Comparison of ENCODE assay signal across 8 cellular contexts in genomic region chr16:4272114-4272954, GRCh38. TPM values are rescaled to one million over a fixed set of nuclear protein-coding genes. Genes with fewer than 3 reads are reported as not detected.
DNase-seq lines count a peak whose midpoint lies in the region; ATAC-seq and TF ChIP-seq lines count a peak whose summit lies in the region.

No MANE protein-coding gene starts in this region.

- H3K36me3 ChIP-seq in Caco-2 (ENCODE audit: control insufficient read depth, insufficient read depth, low read length) (no peaks in the 10 kb centered on the region), KMS-11 (ENCODE audit: insufficient read depth) (no peaks in the 10 kb centered on the region), esophagus squamous epithelium (no peaks in the 10 kb centered on the region), mucosa of stomach (ENCODE audit: control insufficient read depth, insufficient read depth, low read length) (no peaks in the 10 kb centered on the region)

- CTCF ChIA-PET in Caco-2 (lab: Charles Lee) = interaction anchor here (0.6 to 2.7 kb wide), 6 partner anchors 19 to 397 kb away, joined by 3 to 26 read pairs (median 4); no protein-coding TSS in a partner anchor

- no peaks in the 10 kb centered on the region for H3K27me3 Mint-ChIP-seq in Caco-2 (ENCODE audit: insufficient read depth, unreplicated experiment)

- TF ChIP-seq CTCF in Caco-2 (IDR thresholded peaks at IDR 0.05; ENCODE audit: insufficient read depth in 1 of 2, low read depth in 1 of 2, low read length in 1 of 2, severe bottlenecking in 1 of 2, unreplicated experiment in 1 of 2) (no peak), KMS-11 (conservative IDR thresholded peaks at IDR 0.05; ENCODE audit: low read depth, low read length) (no peak), WI38 (IDR thresholded peaks at IDR 0.05; ENCODE audit: low read depth, low read length) (no peak), esophagus squamous epithelium (IDR thresholded peaks at IDR 0.05) (no peak)

- no peaks in the 10 kb centered on the region for H3K9me3 Mint-ChIP-seq in Caco-2 (ENCODE audit: unreplicated experiment)

- H3K79me2 ChIP-seq in KMS-11 (ENCODE audit: insufficient read depth, low read depth) = peaks cover 43% of the 10 kb centered on the region

- BruUV-seq in Caco-2 (replicated peaks; lab: Mats Ljungman, UMichigan) = no TSS peak

- peak overlapping the region; percentile 62 for H3K4me2 ChIP-seq in KMS-11

- POLR2A ChIA-PET in Caco-2 (lab: Charles Lee) = interaction anchor here (0.6 to 4.0 kb wide), 13 partner anchors 19 to 617 kb away, joined by 3 to 51 read pairs (median 6); partner anchors contain the start of gene GLIS2

- intact Hi-C loops in Caco-2 (cut with micrococcal nuclease; ENCODE audit: unreplicated experiment) (loop anchor here (2.0 to 5.0 kb wide), 3 partner anchors 34 to 130 kb away; no protein-coding TSS in a partner anchor), esophagus squamous epithelium (cut with DNase I) (no loop called here)

- no peaks in the 10 kb centered on the region; the same call in 1 of the 2 replicates for H4K20me1 ChIP-seq in KMS-11 (ENCODE audit: insufficient read depth)

- H3K9me3 ChIP-seq in Caco-2 (no peaks in the 10 kb centered on the region), esophagus squamous epithelium (no peaks in the 10 kb centered on the region), mucosa of stomach (ENCODE audit: control insufficient read depth, low read length) (no peaks in the 10 kb centered on the region)

- DNase-seq in Caco-2 (peak in 1 of 2 experiments; percentile 62), esophagus squamous epithelium (lab: John Stamatoyannopoulos, UW) (no peak), ureter (ENCODE audit: low spot score) (peak; percentile 75)

- peaks cover 32% of the 10 kb centered on the region for H3K36me3 Mint-ChIP-seq in Caco-2 (ENCODE audit: insufficient read depth, unreplicated experiment)

- H3K4me3 ChIP-seq in Caco-2 (ENCODE audit: low read depth, low read length) (peak overlapping the region; percentile 72), KMS-11 (IDR thresholded peaks at IDR 0.05; ENCODE audit: insufficient read depth, low read depth, low read length) (no peak overlapping the region), WI38 (ENCODE audit: low read depth, low read length) (peak overlapping the region; percentile 65), esophagus squamous epithelium (peak overlapping the region; percentile 86 to 99 (median 92)), mucosa of stomach (ENCODE audit: low read length) (peak overlapping the region; percentile 84)

- H3K4me3 Mint-ChIP-seq in Caco-2 (ENCODE audit: unreplicated experiment) = peak overlapping the region; percentile 88

- H3K27ac Mint-ChIP-seq in Caco-2 (ENCODE audit: unreplicated experiment) = peak overlapping the region; percentile 90

- peaks cover 6% of the 10 kb centered on the region for H3K4me1 ChIP-seq in Caco-2
- peaks cover 31% of the 10 kb centered on the region for H3K4me1 ChIP-seq in KMS-11 (ENCODE audit: low read depth, poor library complexity, severe bottlenecking)
- peaks cover 8 to 33% (median 11%) of the 10 kb centered on the region in 3 donors for H3K4me1 ChIP-seq in esophagus squamous epithelium
- H3K4me1 ChIP-seq in mucosa of stomach (ENCODE audit: control insufficient read depth, insufficient read depth, low read length) = peaks cover 11% of the 10 kb centered on the region

- H3K27ac ChIP-seq in KMS-11 = peak overlapping the region; percentile 98
- H3K27ac ChIP-seq in esophagus squamous epithelium = peak overlapping the region; percentile 85 to 96 (median 90)

- H3K4me1 Mint-ChIP-seq in Caco-2 (ENCODE audit: low read depth, unreplicated experiment) = no peaks in the 10 kb centered on the region

- peak overlapping the region; percentile 98 for H3K9ac ChIP-seq in KMS-11
- H3K9ac ChIP-seq in mucosa of stomach (ENCODE audit: low read length) = peak overlapping the region; percentile 53

- H3K27me3 ChIP-seq in Caco-2 (replicated peaks; ENCODE audit: control insufficient read depth, insufficient read depth, low read length) = no peaks in the 10 kb centered on the region
- no peaks in the 10 kb centered on the region for H3K27me3 ChIP-seq in KMS-11 (ENCODE audit: insufficient read depth, low read depth)
- H3K27me3 ChIP-seq in esophagus squamous epithelium = no peaks in the 10 kb centered on the region
- H3K27me3 ChIP-seq in mucosa of stomach (ENCODE audit: control insufficient read depth, insufficient read depth, low read length) = no peaks in the 10 kb centered on the region

- TF ChIP-seq POLR2A in esophagus squamous epithelium (IDR thresholded peaks at IDR 0.05) = no peak

- 0% methylated on average over 2 to 27 of the region's 79 CpGs for WGBS in esophagus squamous epithelium, 2 donors

- peak overlapping the region; percentile 36; the same call in 1 of the 2 replicates for H2AFZ ChIP-seq in KMS-11 (ENCODE audit: low read depth)

- peak; percentile 16 for ATAC-seq in GM19351 (IDR thresholded peaks at IDR 0.05; ENCODE audit: unreplicated experiment)
- no peak for ATAC-seq in GM21576 (IDR thresholded peaks at IDR 0.05; ENCODE audit: unreplicated experiment)

RNA-seq across cellular contexts. Expression of gene TFAP4, which starts 0.5 kb away (rescaled TPM):
- 22.6 and 24.6 TPM in 2 replicates for total RNA-seq in Caco-2 (2022)
- 1 to 10 TPM; 5.8 to 9.8 (median 9.3) TPM for total RNA-seq in esophagus squamous epithelium
- 18.1 TPM for total RNA-seq in ureter

RNA-seq across cellular contexts. Expression of gene SRL, which starts 30.5 kb away (rescaled TPM):
- total RNA-seq in Caco-2 (2022) = not detected in 2 replicates
- total RNA-seq in esophagus squamous epithelium = 1 to 10 TPM in 1 of 4 donors, under 1 TPM in 2, not detected in 1; 0.04 to 1.8 (median 0.38) TPM
- 10.1 TPM for total RNA-seq in ureter

RNA-seq across cellular contexts. Expression of gene GLIS2, which starts 43.5 kb away (rescaled TPM):
- total RNA-seq in Caco-2 (2022) (12.3 and 13.1 TPM in 2 replicates), esophagus squamous epithelium (1 to 10 TPM in 1 of 4 donors, under 1 TPM in 3; 0.30 to 1.7 (median 0.67) TPM), ureter (11.7 TPM)
